1 cellular context compared by ENCODE assay signal in the genomic region with DNA sequence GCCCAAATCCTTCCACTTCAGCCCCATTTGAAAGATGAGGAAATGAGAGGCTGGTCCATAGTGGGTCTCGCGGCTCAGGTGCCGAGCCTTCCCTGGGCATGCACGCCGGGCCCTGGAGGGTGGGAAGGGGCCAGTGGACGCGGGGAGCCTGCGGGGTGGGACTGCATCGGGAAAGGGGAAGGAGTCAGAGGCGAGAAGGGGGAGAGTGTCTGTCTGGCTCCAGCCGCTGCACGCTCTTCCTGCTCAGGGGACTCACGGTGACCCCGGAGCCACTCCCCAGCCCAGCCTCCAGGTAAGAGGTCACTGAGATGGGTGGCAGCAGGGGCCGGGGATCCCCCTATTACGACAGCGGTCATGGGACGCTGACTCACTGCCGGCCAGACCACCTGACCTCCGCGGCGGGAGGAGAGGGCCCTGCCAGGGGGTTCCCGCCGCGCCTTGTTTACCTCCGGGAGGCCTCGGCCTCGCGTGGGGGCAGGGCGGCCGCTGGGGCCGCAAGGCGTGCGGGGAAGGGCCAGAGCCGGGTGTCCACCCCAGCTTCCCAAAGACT.
TF ChIP-seq lines count a peak whose summit lies in the region.

No MANE protein-coding gene starts in this region.

TF ChIP-seq in HepG2, 621 proteins besides CTCF, POLR2A, EP300 and RAD21 (continues in another document):
- peak; percentile 32; the same call in 1 of the 2 replicates for TF ChIP-seq GZF1 (CRISPR knock-in tag; IDR thresholded peaks at IDR 0.05)
- TF ChIP-seq, protein P1, sequence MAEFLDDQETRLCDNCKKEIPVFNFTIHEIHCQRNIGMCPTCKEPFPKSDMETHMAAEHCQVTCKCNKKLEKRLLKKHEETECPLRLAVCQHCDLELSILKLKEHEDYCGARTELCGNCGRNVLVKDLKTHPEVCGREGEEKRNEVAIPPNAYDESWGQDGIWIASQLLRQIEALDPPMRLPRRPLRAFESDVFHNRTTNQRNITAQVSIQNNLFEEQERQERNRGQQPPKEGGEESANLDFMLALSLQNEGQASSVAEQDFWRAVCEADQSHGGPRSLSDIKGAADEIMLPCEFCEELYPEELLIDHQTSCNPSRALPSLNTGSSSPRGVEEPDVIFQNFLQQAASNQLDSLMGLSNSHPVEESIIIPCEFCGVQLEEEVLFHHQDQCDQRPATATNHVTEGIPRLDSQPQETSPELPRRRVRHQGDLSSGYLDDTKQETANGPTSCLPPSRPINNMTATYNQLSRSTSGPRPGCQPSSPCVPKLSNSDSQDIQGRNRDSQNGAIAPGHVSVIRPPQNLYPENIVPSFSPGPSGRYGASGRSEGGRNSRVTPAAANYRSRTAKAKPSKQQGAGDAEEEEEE (CRISPR knock-in tag; IDR thresholded peaks at IDR 0.05; ENCODE audit: borderline replicate concordance): peak; percentile 77; the same call in 1 of the 2 replicates
- no peak for TF ChIP-seq ZFP36 (IDR thresholded peaks at IDR 0.05; ENCODE audit: borderline replicate concordance, low read depth, low read length, partially characterized antibody)
- TF ChIP-seq, protein P2, sequence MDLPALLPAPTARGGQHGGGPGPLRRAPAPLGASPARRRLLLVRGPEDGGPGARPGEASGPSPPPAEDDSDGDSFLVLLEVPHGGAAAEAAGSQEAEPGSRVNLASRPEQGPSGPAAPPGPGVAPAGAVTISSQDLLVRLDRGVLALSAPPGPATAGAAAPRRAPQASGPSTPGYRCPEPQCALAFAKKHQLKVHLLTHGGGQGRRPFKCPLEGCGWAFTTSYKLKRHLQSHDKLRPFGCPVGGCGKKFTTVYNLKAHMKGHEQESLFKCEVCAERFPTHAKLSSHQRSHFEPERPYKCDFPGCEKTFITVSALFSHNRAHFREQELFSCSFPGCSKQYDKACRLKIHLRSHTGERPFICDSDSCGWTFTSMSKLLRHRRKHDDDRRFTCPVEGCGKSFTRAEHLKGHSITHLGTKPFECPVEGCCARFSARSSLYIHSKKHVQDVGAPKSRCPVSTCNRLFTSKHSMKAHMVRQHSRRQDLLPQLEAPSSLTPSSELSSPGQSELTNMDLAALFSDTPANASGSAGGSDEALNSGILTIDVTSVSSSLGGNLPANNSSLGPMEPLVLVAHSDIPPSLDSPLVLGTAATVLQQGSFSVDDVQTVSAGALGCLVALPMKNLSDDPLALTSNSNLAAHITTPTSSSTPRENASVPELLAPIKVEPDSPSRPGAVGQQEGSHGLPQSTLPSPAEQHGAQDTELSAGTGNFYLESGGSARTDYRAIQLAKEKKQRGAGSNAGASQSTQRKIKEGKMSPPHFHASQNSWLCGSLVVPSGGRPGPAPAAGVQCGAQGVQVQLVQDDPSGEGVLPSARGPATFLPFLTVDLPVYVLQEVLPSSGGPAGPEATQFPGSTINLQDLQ (CRISPR knock-in tag; IDR thresholded peaks at IDR 0.05): peak; percentile 78; the same call in 1 of the 2 replicates
- no peak for TF ChIP-seq SMAD9 (CRISPR knock-in tag; IDR thresholded peaks at IDR 0.05)
- TF ChIP-seq ZNF577 (CRISPR knock-in tag; IDR thresholded peaks at IDR 0.05; ENCODE audit: borderline replicate concordance, low read depth): no peak
- peak; percentile 86 for TF ChIP-seq ZFX (CRISPR knock-in tag; IDR thresholded peaks at IDR 0.05; ENCODE audit: low read depth)
- TF ChIP-seq, protein P3, sequence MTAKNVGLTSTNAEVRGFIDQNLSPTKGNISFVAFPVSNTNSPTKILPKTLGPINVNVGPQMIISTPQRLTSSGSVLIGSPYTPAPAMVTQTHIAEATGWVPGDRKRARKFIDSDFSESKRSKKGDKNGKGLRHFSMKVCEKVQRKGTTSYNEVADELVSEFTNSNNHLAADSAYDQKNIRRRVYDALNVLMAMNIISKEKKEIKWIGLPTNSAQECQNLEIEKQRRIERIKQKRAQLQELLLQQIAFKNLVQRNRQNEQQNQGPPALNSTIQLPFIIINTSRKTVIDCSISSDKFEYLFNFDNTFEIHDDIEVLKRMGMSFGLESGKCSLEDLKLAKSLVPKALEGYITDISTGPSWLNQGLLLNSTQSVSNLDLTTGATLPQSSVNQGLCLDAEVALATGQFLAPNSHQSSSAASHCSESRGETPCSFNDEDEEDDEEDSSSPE (CRISPR knock-in tag; IDR thresholded peaks at IDR 0.05): peak; percentile 93
- TF ChIP-seq ARNT (IDR thresholded peaks at IDR 0.05): no peak
- no peak for TF ChIP-seq NR2F2 (IDR thresholded peaks at IDR 0.05; ENCODE audit: borderline replicate concordance, low read depth)
- TF ChIP-seq HOXA7 (CRISPR knock-in tag; IDR thresholded peaks at IDR 0.05): no peak
- TF ChIP-seq ZNF781 (CRISPR knock-in tag; IDR thresholded peaks at IDR 0.05; ENCODE audit: borderline replicate concordance, not compliant biosample characterization): peak; percentile 35
- peak; percentile 85; the same call in 1 of the 2 replicates for TF ChIP-seq MIER3 (CRISPR knock-in tag; IDR thresholded peaks at IDR 0.05; ENCODE audit: borderline replicate concordance)
- TF ChIP-seq SRSF9 (IDR thresholded peaks at IDR 0.05; ENCODE audit: borderline replicate concordance, insufficient read depth, low read depth, low read length, poor library complexity, severe bottlenecking): no peak
- TF ChIP-seq, protein P4, sequence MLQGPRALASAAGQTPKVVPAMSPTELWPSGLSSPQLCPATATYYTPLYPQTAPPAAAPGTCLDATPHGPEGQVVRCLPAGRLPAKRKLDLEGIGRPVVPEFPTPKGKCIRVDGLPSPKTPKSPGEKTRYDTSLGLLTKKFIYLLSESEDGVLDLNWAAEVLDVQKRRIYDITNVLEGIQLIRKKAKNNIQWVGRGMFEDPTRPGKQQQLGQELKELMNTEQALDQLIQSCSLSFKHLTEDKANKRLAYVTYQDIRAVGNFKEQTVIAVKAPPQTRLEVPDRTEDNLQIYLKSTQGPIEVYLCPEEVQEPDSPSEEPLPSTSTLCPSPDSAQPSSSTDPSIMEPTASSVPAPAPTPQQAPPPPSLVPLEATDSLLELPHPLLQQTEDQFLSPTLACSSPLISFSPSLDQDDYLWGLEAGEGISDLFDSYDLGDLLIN (CRISPR knock-in tag; IDR thresholded peaks at IDR 0.05; ENCODE audit: borderline replicate concordance): peak; percentile 80; the same call in 1 of the 2 replicates
- TF ChIP-seq KLF11 (CRISPR knock-in tag; IDR thresholded peaks at IDR 0.05): no peak
- TF ChIP-seq ZNF12 (CRISPR knock-in tag; IDR thresholded peaks at IDR 0.05): peak; percentile 23; the same call in 1 of the 2 replicates
- TF ChIP-seq, protein P5, sequence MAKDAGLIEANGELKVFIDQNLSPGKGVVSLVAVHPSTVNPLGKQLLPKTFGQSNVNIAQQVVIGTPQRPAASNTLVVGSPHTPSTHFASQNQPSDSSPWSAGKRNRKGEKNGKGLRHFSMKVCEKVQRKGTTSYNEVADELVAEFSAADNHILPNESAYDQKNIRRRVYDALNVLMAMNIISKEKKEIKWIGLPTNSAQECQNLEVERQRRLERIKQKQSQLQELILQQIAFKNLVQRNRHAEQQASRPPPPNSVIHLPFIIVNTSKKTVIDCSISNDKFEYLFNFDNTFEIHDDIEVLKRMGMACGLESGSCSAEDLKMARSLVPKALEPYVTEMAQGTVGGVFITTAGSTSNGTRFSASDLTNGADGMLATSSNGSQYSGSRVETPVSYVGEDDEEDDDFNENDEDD (CRISPR knock-in tag; IDR thresholded peaks at IDR 0.05; ENCODE audit: borderline replicate concordance): peak; percentile 82
- TF ChIP-seq ZNF776 (CRISPR knock-in tag; IDR thresholded peaks at IDR 0.05): no peak; the same call in 1 of the 2 replicates
- peak; percentile 35 for TF ChIP-seq HNRNPLL (IDR thresholded peaks at IDR 0.05; ENCODE audit: low read depth, low read length, poor library complexity, severe bottlenecking)
- TF ChIP-seq ZNF589 (CRISPR knock-in tag; conservative IDR thresholded peaks at IDR 0.05): peak; percentile 77; the same call in 1 of the 2 replicates
- peak; percentile 75 for TF ChIP-seq ZBTB21 (CRISPR knock-in tag; IDR thresholded peaks at IDR 0.05)
- TF ChIP-seq SMARCE1 (IDR thresholded peaks at IDR 0.05; ENCODE audit: borderline replicate concordance): no peak
- no peak for TF ChIP-seq GABPA (IDR thresholded peaks at IDR 0.05; ENCODE audit: low read depth, low read length)
- TF ChIP-seq GABPA (CRISPR knock-in tag; IDR thresholded peaks at IDR 0.05; ENCODE audit: low read depth): peak; percentile 63; the same call in 1 of the 2 replicates
- TF ChIP-seq PRPF4 (IDR thresholded peaks at IDR 0.05; ENCODE audit: low read depth, low read length, poor library complexity, severe bottlenecking): peak; percentile 89
- TF ChIP-seq ZNF451 (CRISPR knock-in tag; IDR thresholded peaks at IDR 0.05): 0 out of 2 replicates have a peak, but pooled peaks have one; percentile 25
- TF ChIP-seq ZNF570 (CRISPR knock-in tag; IDR thresholded peaks at IDR 0.05; ENCODE audit: borderline replicate concordance): peak; percentile 77; the same call in 1 of the 2 replicates
- no peak for TF ChIP-seq JARID2 (CRISPR knock-in tag; IDR thresholded peaks at IDR 0.05; ENCODE audit: insufficient replicate concordance)
- TF ChIP-seq, protein P6, sequence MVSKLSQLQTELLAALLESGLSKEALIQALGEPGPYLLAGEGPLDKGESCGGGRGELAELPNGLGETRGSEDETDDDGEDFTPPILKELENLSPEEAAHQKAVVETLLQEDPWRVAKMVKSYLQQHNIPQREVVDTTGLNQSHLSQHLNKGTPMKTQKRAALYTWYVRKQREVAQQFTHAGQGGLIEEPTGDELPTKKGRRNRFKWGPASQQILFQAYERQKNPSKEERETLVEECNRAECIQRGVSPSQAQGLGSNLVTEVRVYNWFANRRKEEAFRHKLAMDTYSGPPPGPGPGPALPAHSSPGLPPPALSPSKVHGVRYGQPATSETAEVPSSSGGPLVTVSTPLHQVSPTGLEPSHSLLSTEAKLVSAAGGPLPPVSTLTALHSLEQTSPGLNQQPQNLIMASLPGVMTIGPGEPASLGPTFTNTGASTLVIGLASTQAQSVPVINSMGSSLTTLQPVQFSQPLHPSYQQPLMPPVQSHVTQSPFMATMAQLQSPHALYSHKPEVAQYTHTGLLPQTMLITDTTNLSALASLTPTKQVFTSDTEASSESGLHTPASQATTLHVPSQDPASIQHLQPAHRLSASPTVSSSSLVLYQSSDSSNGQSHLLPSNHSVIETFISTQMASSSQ (IDR thresholded peaks at IDR 0.05; ENCODE audit: low read depth): peak; percentile 38; the same call in 1 of the 2 replicates
- TF ChIP-seq, protein P6 (CRISPR knock-in tag; IDR thresholded peaks at IDR 0.05; ENCODE audit: borderline replicate concordance): peak; percentile 85; the same call in 1 of the 2 replicates
- TF ChIP-seq TARDBP (CRISPR knock-in tag; IDR thresholded peaks at IDR 0.05): peak; percentile 84
- 0 out of 2 replicates have a peak, but pooled peaks have one; percentile 27 for TF ChIP-seq TMF1 (CRISPR knock-in tag; IDR thresholded peaks at IDR 0.05; ENCODE audit: low read depth)
- peak; percentile 21; the same call in 1 of the 2 replicates for TF ChIP-seq JDP2 (CRISPR knock-in tag; IDR thresholded peaks at IDR 0.05; ENCODE audit: borderline replicate concordance)
- peak; percentile 31; the same call in 1 of the 2 replicates for TF ChIP-seq TGIF2 (CRISPR knock-in tag; IDR thresholded peaks at IDR 0.05)
- no peak; the same call in 1 of the 2 replicates for TF ChIP-seq HOXA9 (CRISPR knock-in tag; IDR thresholded peaks at IDR 0.05; ENCODE audit: borderline replicate concordance)
- TF ChIP-seq NFE2L2 (IDR thresholded peaks at IDR 0.05; ENCODE audit: low read length): peak; percentile 55; the same call in 1 of the 2 replicates
- 0 out of 2 replicates have a peak, but pooled peaks have one; percentile 16 for TF ChIP-seq ZNF343 (CRISPR knock-in tag; IDR thresholded peaks at IDR 0.05)
- TF ChIP-seq, protein P7, sequence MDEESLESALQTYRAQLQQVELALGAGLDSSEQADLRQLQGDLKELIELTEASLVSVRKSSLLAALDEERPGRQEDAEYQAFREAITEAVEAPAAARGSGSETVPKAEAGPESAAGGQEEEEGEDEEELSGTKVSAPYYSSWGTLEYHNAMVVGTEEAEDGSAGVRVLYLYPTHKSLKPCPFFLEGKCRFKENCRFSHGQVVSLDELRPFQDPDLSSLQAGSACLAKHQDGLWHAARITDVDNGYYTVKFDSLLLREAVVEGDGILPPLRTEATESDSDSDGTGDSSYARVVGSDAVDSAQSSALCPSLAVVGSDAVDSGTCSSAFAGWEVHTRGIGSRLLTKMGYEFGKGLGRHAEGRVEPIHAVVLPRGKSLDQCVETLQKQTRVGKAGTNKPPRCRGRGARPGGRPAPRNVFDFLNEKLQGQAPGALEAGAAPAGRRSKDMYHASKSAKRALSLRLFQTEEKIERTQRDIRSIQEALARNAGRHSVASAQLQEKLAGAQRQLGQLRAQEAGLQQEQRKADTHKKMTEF (CRISPR knock-in tag; IDR thresholded peaks at IDR 0.05): peak; percentile 98
- TF ChIP-seq ZSCAN25 (CRISPR knock-in tag; IDR thresholded peaks at IDR 0.05): peak; percentile 83
- TF ChIP-seq ZNF782 (CRISPR knock-in tag; IDR thresholded peaks at IDR 0.05; ENCODE audit: borderline replicate concordance): 0 out of 2 replicates have a peak, but pooled peaks have one; percentile 19
- TF ChIP-seq HDAC1 (CRISPR knock-in tag; IDR thresholded peaks at IDR 0.05): peak; percentile 96
- TF ChIP-seq ETV5 (CRISPR knock-in tag; IDR thresholded peaks at IDR 0.05; ENCODE audit: borderline replicate concordance): peak; percentile 94
- TF ChIP-seq ZNF383 (CRISPR knock-in tag; IDR thresholded peaks at IDR 0.05; ENCODE audit: borderline replicate concordance): 0 out of 2 replicates have a peak, but pooled peaks have one; percentile 46
- TF ChIP-seq, protein P8, sequence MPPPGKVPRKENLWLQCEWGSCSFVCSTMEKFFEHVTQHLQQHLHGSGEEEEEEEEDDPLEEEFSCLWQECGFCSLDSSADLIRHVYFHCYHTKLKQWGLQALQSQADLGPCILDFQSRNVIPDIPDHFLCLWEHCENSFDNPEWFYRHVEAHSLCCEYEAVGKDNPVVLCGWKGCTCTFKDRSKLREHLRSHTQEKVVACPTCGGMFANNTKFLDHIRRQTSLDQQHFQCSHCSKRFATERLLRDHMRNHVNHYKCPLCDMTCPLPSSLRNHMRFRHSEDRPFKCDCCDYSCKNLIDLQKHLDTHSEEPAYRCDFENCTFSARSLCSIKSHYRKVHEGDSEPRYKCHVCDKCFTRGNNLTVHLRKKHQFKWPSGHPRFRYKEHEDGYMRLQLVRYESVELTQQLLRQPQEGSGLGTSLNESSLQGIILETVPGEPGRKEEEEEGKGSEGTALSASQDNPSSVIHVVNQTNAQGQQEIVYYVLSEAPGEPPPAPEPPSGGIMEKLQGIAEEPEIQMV (CRISPR knock-in tag; IDR thresholded peaks at IDR 0.05; ENCODE audit: low read depth): 0 out of 2 replicates have a peak, but pooled peaks have one; percentile 35
- peak; percentile 81 for TF ChIP-seq NCOA2 (CRISPR knock-in tag; IDR thresholded peaks at IDR 0.05)
- peak; percentile 87 for TF ChIP-seq GABPB1 (CRISPR knock-in tag; IDR thresholded peaks at IDR 0.05)
- TF ChIP-seq MATR3 (CRISPR knock-in tag; IDR thresholded peaks at IDR 0.05): no peak
- TF ChIP-seq REL (CRISPR knock-in tag; conservative IDR thresholded peaks at IDR 0.05): peak; percentile 92
- peak; percentile 71 for TF ChIP-seq ELF3 (CRISPR knock-in tag; IDR thresholded peaks at IDR 0.05)
